8 cellular contexts compared by ENCODE assay signal in genomic region chrX:137428251-137428661, GRCh38.
A peak's percentile ranks its signal among the peaks of the same experiment; 100 is the strongest.
DNase-seq lines count a peak whose midpoint lies in the region; ATAC-seq, FAIRE-seq and TF ChIP-seq lines count a peak whose summit lies in the region.

No MANE protein-coding gene starts in this region.

- H4K20me1 ChIP-seq in keratinocyte (ENCODE audit: control insufficient read depth, extremely low read depth, insufficient read depth, low read length): no peaks in the 10 kb centered on the region

- no peak for ATAC-seq in stimulated activated naive B cell treated with anti-CD40 and anti-IgM and Interleukin-4, amounts not matched to agents 10 μg/mL and 1 μg/mL and 100 μg/mL, for 72 hours (replicated peaks)
- no peak for ATAC-seq in HG02610 (IDR thresholded peaks at IDR 0.05; ENCODE audit: unreplicated experiment)
- no peak for ATAC-seq in HG03280 (IDR thresholded peaks at IDR 0.05; ENCODE audit: unreplicated experiment)

- H3K9me3 ChIP-seq in adipocyte (ENCODE audit: control insufficient read depth, low read length) (no peaks in the 10 kb centered on the region), keratinocyte (ENCODE audit: control insufficient read depth, low read depth, low read length) (no peaks in the 10 kb centered on the region), uterus (no peaks in the 10 kb centered on the region)

- no peak overlapping the region for H3K27ac Mint-ChIP-seq in T-helper 2 cell treated with Interferon-gamma antibody and Interleukin-4, amounts not matched to agents 5 μg/mL and 100 μg/mL, for 36 hours
- peak overlapping the region; percentile 31 for H3K27ac Mint-ChIP-seq in stimulated activated naive B cell treated with anti-CD40 and anti-IgM and Interleukin-4, amounts not matched to agents 10 μg/mL and 1 μg/mL and 100 μg/mL, for 72 hours

- peak overlapping the region; percentile 73 for H3K4me3 Mint-ChIP-seq in T-helper 2 cell treated with Interferon-gamma antibody and Interleukin-4, amounts not matched to agents 5 μg/mL and 100 μg/mL, for 36 hours
- peak overlapping the region; percentile 71 to 82 for H3K4me3 Mint-ChIP-seq in stimulated activated naive B cell treated with anti-CD40 and anti-IgM and Interleukin-4, amounts not matched to agents 10 μg/mL and 1 μg/mL and 100 μg/mL, for 72 hours

- H3K27ac ChIP-seq in keratinocyte (ENCODE audit: control insufficient read depth, insufficient read depth, low read length) (no peak overlapping the region), uterus (no peak overlapping the region)

- H2AFZ ChIP-seq in keratinocyte (ENCODE audit: control insufficient read depth, low read length): no peak overlapping the region

- no peaks in the 10 kb centered on the region for H3K4me1 ChIP-seq in adipocyte (ENCODE audit: control insufficient read depth, insufficient read depth, low read length)
- no peaks in the 10 kb centered on the region for H3K4me1 ChIP-seq in keratinocyte (ENCODE audit: control insufficient read depth, extremely low read depth, insufficient read depth, low read length)
- no peaks in the 10 kb centered on the region for H3K4me1 ChIP-seq in uterus

- H3K9ac ChIP-seq in adipocyte (ENCODE audit: low read length) (no peak overlapping the region), keratinocyte (ENCODE audit: control insufficient read depth, extremely low read depth, insufficient read depth, low read length) (no peak overlapping the region)

- no peaks in the 10 kb centered on the region for H3K36me3 Mint-ChIP-seq in T-helper 2 cell treated with Interferon-gamma antibody and Interleukin-4, amounts not matched to agents 5 μg/mL and 100 μg/mL, for 36 hours (ENCODE audit: low read depth)
- H3K36me3 Mint-ChIP-seq in stimulated activated naive B cell treated with anti-CD40 and anti-IgM and Interleukin-4, amounts not matched to agents 10 μg/mL and 1 μg/mL and 100 μg/mL, for 72 hours: no peaks in the 10 kb centered on the region

- TF ChIP-seq CTCF in keratinocyte (optimal IDR thresholded peaks at IDR 0.05 in 1 of 3, IDR thresholded peaks at IDR 0.05 in 1 of 3, conservative IDR thresholded peaks at IDR 0.05 in 1 of 3; ENCODE audit: extremely low read depth in 1 of 3, insufficient read depth in 2 of 3, low read length in 3 of 3) (no peak), uterus (IDR thresholded peaks at IDR 0.05) (no peak)

- H3K27me3 ChIP-seq in adipocyte (replicated peaks; ENCODE audit: control insufficient read depth, insufficient read depth, low read length): peaks cover 44% of the 10 kb centered on the region
- H3K27me3 ChIP-seq in keratinocyte (ENCODE audit: control insufficient read depth, extremely low read depth, insufficient read depth, low read length): peaks cover 40% of the 10 kb centered on the region
- peaks cover 0 to 54% of the 10 kb centered on the region in 2 donors for H3K27me3 ChIP-seq in uterus

- intact Hi-C loops in uterus (cut with DNase I; ENCODE audit: low total_unique reads): no loop called here

- H3K4me2 ChIP-seq in keratinocyte (ENCODE audit: control insufficient read depth, extremely low read depth, insufficient read depth, low read depth, low read length): peak overlapping the region; percentile 19

- no peak for DNase-seq in T-helper 2 cell treated with Interferon-gamma antibody and Interleukin-4, amounts not matched to agents 5 μg/mL and 100 μg/mL, for 36 hours (ENCODE audit: low spot score)
- no peak for DNase-seq in T-helper 2 cell
- peak; percentile 1 for DNase-seq in adipocyte (ENCODE audit: low read depth)
- DNase-seq in keratinocyte (ENCODE audit: low read depth, low spot score): no peak
- no peak for DNase-seq in stimulated activated naive B cell treated with anti-CD40 and anti-IgM and Interleukin-4, amounts not matched to agents 10 μg/mL and 1 μg/mL and 100 μg/mL, for 72 hours
- no peak for DNase-seq in uterus

- dilution Hi-C loops in keratinocyte (cut with MboI; ENCODE audit: extremely low pct_ligation_motif_present, low sequenced_read_pairs): no loop called here

- no peak for FAIRE-seq in keratinocyte (lab: Jason Lieb, UNC)

- peaks cover 4% of the 10 kb centered on the region for H3K4me1 Mint-ChIP-seq in T-helper 2 cell treated with Interferon-gamma antibody and Interleukin-4, amounts not matched to agents 5 μg/mL and 100 μg/mL, for 36 hours (ENCODE audit: low read depth)
- H3K4me1 Mint-ChIP-seq in stimulated activated naive B cell treated with anti-CD40 and anti-IgM and Interleukin-4, amounts not matched to agents 10 μg/mL and 1 μg/mL and 100 μg/mL, for 72 hours: peaks cover 5 to 12% of the 10 kb centered on the region in 2 donors

- peak overlapping the region; percentile 78 for H3K4me3 ChIP-seq in adipocyte (ENCODE audit: low read length)
- H3K4me3 ChIP-seq in keratinocyte (ENCODE audit: control insufficient read depth in 2 of 3, extremely low read depth in 1 of 3, insufficient read depth in 2 of 3, low read depth in 1 of 3, low read length in 3 of 3): peak overlapping the region in 1 of 3 experiments; percentile 15
- H3K4me3 ChIP-seq in uterus: peak overlapping the region in 1 of 2 donors; percentile 24

- no peaks in the 10 kb centered on the region for H3K79me2 ChIP-seq in keratinocyte (ENCODE audit: control insufficient read depth, insufficient read depth, low read length)

- H3K27me3 Mint-ChIP-seq in T-helper 2 cell treated with Interferon-gamma antibody and Interleukin-4, amounts not matched to agents 5 μg/mL and 100 μg/mL, for 36 hours (ENCODE audit: low read depth): peaks cover 70% of the 10 kb centered on the region
- H3K27me3 Mint-ChIP-seq in stimulated activated naive B cell treated with anti-CD40 and anti-IgM and Interleukin-4, amounts not matched to agents 10 μg/mL and 1 μg/mL and 100 μg/mL, for 72 hours: peaks cover 45 to 52% of the 10 kb centered on the region in 2 donors

- TF ChIP-seq POLR2A in uterus (IDR thresholded peaks at IDR 0.05): no peak

- H3K36me3 ChIP-seq in adipocyte (ENCODE audit: control insufficient read depth, insufficient read depth, low read length, severe bottlenecking) (no peaks in the 10 kb centered on the region), keratinocyte (ENCODE audit: control insufficient read depth in 2 of 2, extremely low read depth in 1 of 2, insufficient read depth in 2 of 2, low read length in 2 of 2) (no peaks in the 10 kb centered on the region), uterus (no peaks in the 10 kb centered on the region)

- no peaks in the 10 kb centered on the region for H3K9me1 ChIP-seq in keratinocyte (ENCODE audit: control insufficient read depth, extremely low read depth, insufficient read depth, low read length)

- H3K9me3 Mint-ChIP-seq in T-helper 2 cell treated with Interferon-gamma antibody and Interleukin-4, amounts not matched to agents 5 μg/mL and 100 μg/mL, for 36 hours: no peaks in the 10 kb centered on the region
- no peaks in the 10 kb centered on the region for H3K9me3 Mint-ChIP-seq in stimulated activated naive B cell treated with anti-CD40 and anti-IgM and Interleukin-4, amounts not matched to agents 10 μg/mL and 1 μg/mL and 100 μg/mL, for 72 hours
